ENCODE assay signal across 10 cellular contexts in genomic region chr11:43904737-43905515, GRCh38. TPM values are rescaled to one million over a fixed set of nuclear protein-coding genes. Genes with fewer than 3 reads are reported as not detected.
A peak's percentile ranks its signal among the peaks of the same experiment; 100 is the strongest.
DNase-seq lines count a peak whose midpoint lies in the region; ATAC-seq and TF ChIP-seq lines count a peak whose summit lies in the region.
"Had no signal": no experiment of that assay in that cellular context is flagged by ENCODE, and none has a peak within 500 bp of the region (broad histone marks: within the 10 kb centered on the region; RNA-seq: fewer than 3 reads in every experiment).

No MANE protein-coding gene starts in this region.

- H3K4me3 ChIP-seq in ascending aorta (peak overlapping the region; percentile 9 to 47), fibroblast of the aortic adventitia (ENCODE audit: low read depth, low read length) (no peak overlapping the region), uterus (no peak overlapping the region)
- H3K4me3 ChIP-seq: Peyer's patch had no signal

- ATAC-seq in GM21825 (IDR thresholded peaks at IDR 0.05; ENCODE audit: unreplicated experiment): no peak

- no peaks in the 10 kb centered on the region for H3K27me3 Mint-ChIP-seq in nephron (ENCODE audit: low read depth)
- H3K27me3 Mint-ChIP-seq: activated naive CD4-positive, alpha-beta T cell treated with anti-CD3 and anti-CD28 coated beads, Interleukin-2, amount 10 ng/mL, durations not matched to agents 7 days and 5 days had no signal

- TF ChIP-seq POLR2A in uterus (IDR thresholded peaks at IDR 0.05): no peak

- peak overlapping the region; percentile 3 to 64 (median 58) for H3K4me3 Mint-ChIP-seq in nephron
- H3K4me3 Mint-ChIP-seq: activated naive CD4-positive, alpha-beta T cell treated with anti-CD3 and anti-CD28 coated beads, Interleukin-2, amount 10 ng/mL, durations not matched to agents 7 days and 5 days had no signal

- H3K9me3 ChIP-seq in ascending aorta: no peaks in the 10 kb centered on the region
- no peaks in the 10 kb centered on the region for H3K9me3 ChIP-seq in uterus
- H3K9me3 ChIP-seq: Peyer's patch had no signal

- H3K4me1 Mint-ChIP-seq in nephron: peaks cover 25% of the 10 kb centered on the region

- DNase-seq in ascending aorta (ENCODE audit: low spot score in 2 of 2) (no peak), fibroblast of the aortic adventitia (ENCODE audit: low read depth) (peak; percentile 70), uterus (peak in 1 of 2 donors; percentile 56), NCI-H748 (lab: John Stamatoyannopoulos, UW; ENCODE audit: unreplicated experiment) (no peak), NCI-H2029 treated with DMSO at 0.1 percent for 48 hours (lab: John Stamatoyannopoulos, UW) (no peak)
- DNase-seq: activated naive CD4-positive, alpha-beta T cell treated with anti-CD3 and anti-CD28 coated beads, Interleukin-2, amount 10 ng/mL, durations not matched to agents 7 days and 5 days; NCI-H1436 treated with DMSO at 0.1 percent for 48 hours; Peyer's patch had no signal

- H3K36me3 ChIP-seq in ascending aorta (peaks cover 18 to 42% of the 10 kb centered on the region in 2 donors), uterus (no peaks in the 10 kb centered on the region)

- H3K9me3 Mint-ChIP-seq in nephron: no peaks in the 10 kb centered on the region
- H3K9me3 Mint-ChIP-seq: activated naive CD4-positive, alpha-beta T cell treated with anti-CD3 and anti-CD28 coated beads, Interleukin-2, amount 10 ng/mL, durations not matched to agents 7 days and 5 days had no signal

- H3K27me3 ChIP-seq in ascending aorta (no peaks in the 10 kb centered on the region), uterus (no peaks in the 10 kb centered on the region)
- H3K27me3 ChIP-seq: Peyer's patch had no signal

- H3K27ac ChIP-seq in ascending aorta: peak overlapping the region; percentile 37 to 58
- peak overlapping the region; percentile 70 to 80 for H3K27ac ChIP-seq in uterus

- intact Hi-C loops in ascending aorta (cut with DNase I) (loop anchor here (5.0 kb wide), 1 partner anchor 127 kb away; no protein-coding TSS in a partner anchor), uterus (cut with DNase I; ENCODE audit: low total_unique reads) (no loop called here)

- H3K4me1 ChIP-seq in ascending aorta (peaks cover 0 to 17% of the 10 kb centered on the region in 2 donors), uterus (peaks cover 4 to 12% of the 10 kb centered on the region in 2 donors)

- TF ChIP-seq CTCF in ascending aorta (IDR thresholded peaks at IDR 0.05) (no peak), fibroblast of the aortic adventitia (IDR thresholded peaks at IDR 0.05; ENCODE audit: insufficient read depth, low read length) (no peak), nephron (IDR thresholded peaks at IDR 0.05; ENCODE audit: unreplicated experiment in 3 of 3) (no peak), uterus (IDR thresholded peaks at IDR 0.05) (no peak)

- H3K36me3 Mint-ChIP-seq in nephron (ENCODE audit: low read depth): peaks cover 61% of the 10 kb centered on the region

- peak overlapping the region; percentile 86 to 97 (median 91) for H3K27ac Mint-ChIP-seq in nephron
- H3K27ac Mint-ChIP-seq: activated naive CD4-positive, alpha-beta T cell treated with anti-CD3 and anti-CD28 coated beads, Interleukin-2, amount 10 ng/mL, durations not matched to agents 7 days and 5 days had no signal

RNA-seq across cellular contexts. Expression of gene ALKBH3, which starts 24.3 kb away (rescaled TPM):
- 19.1 TPM for total RNA-seq in ascending aorta
- 36.7 and 47.1 TPM in 2 replicates for total RNA-seq in fibroblast of the aortic adventitia (ENCODE audit: low replicate concordance)
- total RNA-seq in uterus: 10 to 100 TPM; 39.6 to 75.3 (median 55.7) TPM

RNA-seq across cellular contexts. Expression of gene C11orf96, which starts 37.5 kb away (rescaled TPM):
- 2,116 TPM for total RNA-seq in ascending aorta
- 3.2 and 6.3 TPM in 2 replicates for total RNA-seq in fibroblast of the aortic adventitia (ENCODE audit: low replicate concordance)
- total RNA-seq in uterus: 100 to 1,000 TPM in 3 of 4 donors, 10 to 100 TPM in 1; 38.2 to 331 (median 230) TPM

Comparison
In these comparisons a context has a peak if more than half of its experiments do, and no peak if none do; other contexts are left out.
1. H3K4me3 ChIP-seq: peak in ascending aorta (2 of 2); none in fibroblast of the aortic adventitia (single experiment) and uterus (0 of 2).